ENCODE assay signal across 8 cellular contexts in genomic region chr4:47913858-47914218, GRCh38. TPM values are rescaled to one million over a fixed set of nuclear protein-coding genes. Genes with fewer than 3 reads are reported as not detected.
DNase-seq lines count a peak whose midpoint lies in the region; ATAC-seq and TF ChIP-seq lines count a peak whose summit lies in the region.

No MANE protein-coding gene starts in this region.

- peak overlapping the region; percentile 91 for H3K27ac Mint-ChIP-seq in activated naive CD4-positive, alpha-beta T cell treated with anti-CD3 and anti-CD28 coated beads for 36 hours
- peak overlapping the region; percentile 97 for H3K27ac Mint-ChIP-seq in progenitor cell of endocrine pancreas

- peaks cover 34% of the 10 kb centered on the region for H3K79me2 ChIP-seq in OCI-LY7 (ENCODE audit: insufficient read depth, low read depth, low read length)

- intact Hi-C loops in OCI-LY7 (cut with micrococcal nuclease; ENCODE audit: unreplicated experiment) (loop anchor here (2.0 to 10.0 kb wide), 4 partner anchors 123 to 451 kb away; partner anchors contain the start of genes COMMD8 and SLAIN2), cardiac septum (cut with DNase I) (loop anchor here (10.0 kb wide), 1 partner anchor 449 kb away; the partner anchor contains the start of gene COMMD8)
- intact Hi-C loops in activated naive CD4-positive, alpha-beta T cell treated with anti-CD3 and anti-CD28 coated beads for 36 hours (cut with micrococcal nuclease): loop anchor here (1.0 to 5.0 kb wide), 10 partner anchors 22 to 917 kb away; partner anchors contain the start of genes ATP10D, COMMD8, OCIAD1 and SLAIN2

- peak; percentile 24 for ATAC-seq in HG02973 (IDR thresholded peaks at IDR 0.05; ENCODE audit: unreplicated experiment)

- H3K9me2 ChIP-seq in OCI-LY7 (ENCODE audit: insufficient read depth, low read length): no peaks in the 10 kb centered on the region

- TF ChIP-seq CTCF in OCI-LY7 (conservative IDR thresholded peaks at IDR 0.05; ENCODE audit: low read length): peak; percentile 31; the same call in 1 of the 2 replicates
- peak; percentile 26 for TF ChIP-seq CTCF in progenitor cell of endocrine pancreas (IDR thresholded peaks at IDR 0.05; ENCODE audit: unreplicated experiment)

- POLR2A ChIA-PET in OCI-LY7 (lab: Charles Lee): interaction anchor here (0.6 to 1.7 kb wide), 9 partner anchors 8 to 455 kb away, joined by 3 to 11 read pairs (median 3); no protein-coding TSS in a partner anchor

- H4K20me1 ChIP-seq in OCI-LY7 (ENCODE audit: insufficient read depth, low read length): no peaks in the 10 kb centered on the region; the same call in 1 of the 2 replicates

- H3K27me3 Mint-ChIP-seq in activated naive CD4-positive, alpha-beta T cell treated with anti-CD3 and anti-CD28 coated beads for 36 hours (ENCODE audit: low read depth): no peaks in the 10 kb centered on the region
- no peaks in the 10 kb centered on the region for H3K27me3 Mint-ChIP-seq in progenitor cell of endocrine pancreas

- DNase-seq in NCI-H510A treated with DMSO at 0.1 percent for 48 hours (lab: John Stamatoyannopoulos, UW) (peak; percentile 19), NCI-H510A (lab: John Stamatoyannopoulos, UW) (no peak), OCI-LY7 (ENCODE audit: low spot score) (peak; percentile 49), cardiac septum (ENCODE audit: low spot score) (peak; percentile 80), progenitor cell of endocrine pancreas (ENCODE audit: low spot score, unreplicated experiment) (peak; percentile 50), midbrain (lab: John Stamatoyannopoulos, UW) (no peak)
- peak; percentile 45 for DNase-seq in activated naive CD4-positive, alpha-beta T cell treated with anti-CD3 and anti-CD28 coated beads for 36 hours

- H3K4me1 Mint-ChIP-seq in activated naive CD4-positive, alpha-beta T cell treated with anti-CD3 and anti-CD28 coated beads for 36 hours (ENCODE audit: low read depth): peaks cover 29% of the 10 kb centered on the region
- peaks cover 25% of the 10 kb centered on the region for H3K4me1 Mint-ChIP-seq in progenitor cell of endocrine pancreas (ENCODE audit: low read depth)

- CTCF ChIA-PET in OCI-LY7 (lab: Charles Lee; ENCODE audit: unreplicated experiment): interaction anchor here (0.9 kb wide), 1 partner anchor 23 kb away, joined by 3 read pairs; no protein-coding TSS in a partner anchor
- CTCF ChIA-PET in activated naive CD4-positive, alpha-beta T cell treated with anti-CD3 and anti-CD28 coated beads for 36 hours (lab: Charles Lee): interaction anchor here (3.1 kb wide), 1 partner anchor 20 kb away, joined by 9 read pairs; no protein-coding TSS in a partner anchor

- peak overlapping the region; percentile 98 for H3K4me3 ChIP-seq in OCI-LY7 (ENCODE audit: low read depth, low read length, poor library complexity, severe bottlenecking)

- H3K4me3 Mint-ChIP-seq in activated naive CD4-positive, alpha-beta T cell treated with anti-CD3 and anti-CD28 coated beads for 36 hours: peak overlapping the region; percentile 90
- H3K4me3 Mint-ChIP-seq in progenitor cell of endocrine pancreas (ENCODE audit: low read depth): peak overlapping the region; percentile 91

- peak overlapping the region; percentile 87 for H3K4me2 ChIP-seq in OCI-LY7 (ENCODE audit: low read length)

- H3K27ac ChIP-seq in OCI-LY7 (ENCODE audit: low read depth, low read length, poor library complexity, severe bottlenecking): peak overlapping the region; percentile 54

- BruUV-seq in OCI-LY7 (replicated peaks; lab: Mats Ljungman, UMichigan): no TSS peak

- H3K4me1 ChIP-seq in OCI-LY7 (ENCODE audit: insufficient read depth, low read length, poor library complexity, severe bottlenecking): peaks cover 33% of the 10 kb centered on the region

- peaks cover 22% of the 10 kb centered on the region for H3K36me3 Mint-ChIP-seq in activated naive CD4-positive, alpha-beta T cell treated with anti-CD3 and anti-CD28 coated beads for 36 hours (ENCODE audit: low read depth)
- H3K36me3 Mint-ChIP-seq in progenitor cell of endocrine pancreas (ENCODE audit: insufficient read depth): peaks cover 27% of the 10 kb centered on the region

- no peaks in the 10 kb centered on the region for H3K9me3 ChIP-seq in OCI-LY7 (ENCODE audit: low read length)

- H3K36me3 ChIP-seq in OCI-LY7 (ENCODE audit: insufficient read depth, low read length): peaks cover 29% of the 10 kb centered on the region

- peak overlapping the region; percentile 80 for H2AFZ ChIP-seq in OCI-LY7 (ENCODE audit: low read length)

- peaks cover 10% of the 10 kb centered on the region for H3K9me3 Mint-ChIP-seq in activated naive CD4-positive, alpha-beta T cell treated with anti-CD3 and anti-CD28 coated beads for 36 hours
- peaks cover 15% of the 10 kb centered on the region for H3K9me3 Mint-ChIP-seq in progenitor cell of endocrine pancreas (ENCODE audit: low read depth)

RNA-seq across cellular contexts. Expression of gene NFXL1, which starts 0.5 kb away (rescaled TPM):
- 17.7 and 17.9 TPM in 2 replicates for total RNA-seq in OCI-LY7 (2014; rRNA removed; shearing (Covaris generic))
- total RNA-seq in OCI-LY7 (2022) (26.4 and 28.4 TPM in 2 replicates), cardiac septum (6.0 TPM), progenitor cell of endocrine pancreas (39.3 and 39.6 TPM in 2 replicates)
- 10 to 100 TPM; 10.4 to 11.4 TPM for total RNA-seq in activated naive CD4-positive, alpha-beta T cell treated with anti-CD3 and anti-CD28 coated beads for 36 hours

Comparison
In these comparisons a context has a peak if more than half of its experiments do, and no peak if none do; other contexts are left out.
1. DNase-seq: peak in NCI-H510A treated with DMSO at 0.1 percent for 48 hours (single experiment), OCI-LY7 (single experiment), activated naive CD4-positive, alpha-beta T cell treated with anti-CD3 and anti-CD28 coated beads for 36 hours (single experiment), cardiac septum (single experiment) and progenitor cell of endocrine pancreas (single experiment); none in NCI-H510A (single experiment) and midbrain (single experiment).